In the genomic region with DNA sequence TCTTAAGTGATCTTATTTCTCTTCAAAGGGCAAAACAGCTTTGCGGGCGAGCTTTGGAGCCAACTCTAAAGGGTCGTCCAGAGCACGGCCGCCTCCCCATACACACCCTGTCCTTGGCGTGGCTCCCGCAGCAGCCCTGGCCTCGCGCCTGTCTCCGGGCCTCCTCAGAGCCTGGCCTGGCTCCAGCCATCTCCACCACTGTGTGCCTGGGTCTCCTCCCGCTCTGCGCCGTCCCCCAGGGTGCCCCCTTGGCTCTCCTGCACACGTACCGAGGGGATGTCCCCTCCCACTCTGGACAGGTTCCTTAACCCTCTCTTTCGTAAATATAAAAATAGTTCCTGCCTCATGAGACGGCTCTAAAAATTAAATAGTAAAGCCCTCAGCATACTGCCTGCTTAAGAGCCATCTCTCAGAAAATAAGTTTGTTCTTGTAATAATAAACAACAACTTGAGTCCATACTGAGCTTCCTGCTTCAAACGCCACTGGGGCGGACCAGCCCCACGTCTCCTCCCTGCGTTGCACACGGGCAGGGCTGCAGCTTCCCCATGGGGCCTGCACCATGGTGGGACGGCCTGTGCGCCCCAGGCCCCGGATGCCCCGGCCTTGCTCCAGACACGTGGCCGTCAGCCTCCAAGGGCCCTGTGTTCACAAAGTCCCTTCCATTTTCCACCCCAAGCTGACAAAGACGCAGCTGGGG, we compare ENCODE assay signal across 13 cellular contexts.
A peak's percentile ranks its signal among the peaks of the same experiment; 100 is the strongest.
DNase-seq lines count a peak whose midpoint lies in the region; ATAC-seq, FAIRE-seq and TF ChIP-seq lines count a peak whose summit lies in the region.
"Had no signal": no experiment of that assay in that cellular context is flagged by ENCODE, and none has a peak within 500 bp of the region (broad histone marks: within the 10 kb centered on the region; RNA-seq: fewer than 3 reads in every experiment).

No MANE protein-coding gene starts in this region.

- no peaks in the 10 kb centered on the region for H3K27me3 ChIP-seq in thyroid gland

- no peak for FAIRE-seq in frontal cortex (lab: Jason Lieb, UNC)
- FAIRE-seq in GM12892 (lab: Jason Lieb, UNC), result no peak
- FAIRE-seq: GM12878 had no signal

- no peaks in the 10 kb centered on the region for H3K9me3 ChIP-seq in thyroid gland
- H3K9me3 ChIP-seq: Caco-2 had no signal

- H3K36me3 ChIP-seq in thyroid gland, result no peaks in the 10 kb centered on the region

- peak overlapping the region; percentile 36 for H3K27ac ChIP-seq in VCaP
- H3K27ac ChIP-seq in thyroid gland, result peak overlapping the region; percentile 68 to 92 (median 91)

- H3K4me1 ChIP-seq in thyroid gland, result peaks cover 32 to 43% of the 10 kb centered on the region in 2 donors
- H3K4me1 ChIP-seq: Caco-2 had no signal

- DNase-seq in frontal cortex (ENCODE audit: low spot score in 2 of 2) (peak; percentile 63 to 71), medulla oblongata (ENCODE audit: extremely low spot score) (peak; percentile 77), thyroid gland (peak; percentile 97), GM12892 (ENCODE audit: insufficient read length) (no peak)
- no peak for DNase-seq in activated effector memory CD4-positive, alpha-beta T cell treated with anti-CD3 and anti-CD28 coated beads, Interleukin-2, amount 50 U/mL, for 16 hours
- DNase-seq: Caco-2; glutamatergic neuron; naive thymus-derived CD4-positive, alpha-beta T cell; NCI-H1694 had no signal

- ATAC-seq in GM21529 (IDR thresholded peaks at IDR 0.05; ENCODE audit: unreplicated experiment), result no peak
- ATAC-seq in HG02884 (IDR thresholded peaks at IDR 0.05; ENCODE audit: unreplicated experiment), result no peak
- ATAC-seq: GM12878 had no signal

- 5 to 17% methylated on average over 22 to 24 of the region's 29 CpGs for WGBS in thyroid gland, 2 donors

- intact Hi-C loops in thyroid gland (cut with DNase I), result no loop called here

- TF ChIP-seq CTCF in VCaP (conservative IDR thresholded peaks at IDR 0.05), result no peak
- no peak for TF ChIP-seq CTCF in thyroid gland (IDR thresholded peaks at IDR 0.05)

- H3K4me3 ChIP-seq in thyroid gland (replicated peaks in 1 of 3), result no peak overlapping the region
- H3K4me3 ChIP-seq: GM12878 had no signal

- TF ChIP-seq POLR2A in thyroid gland (IDR thresholded peaks at IDR 0.05) (no peak), GM12892 (IDR thresholded peaks at IDR 0.05; ENCODE audit: low read depth, low read length) (no peak)

Comparison
In these comparisons a context has a peak if more than half of its experiments do, and no peak if none do; other contexts are left out.
1. DNase-seq: peak in frontal cortex (2 of 2), medulla oblongata (single experiment) and thyroid gland (2 of 2); none in GM12892 (single experiment) and activated effector memory CD4-positive, alpha-beta T cell treated with anti-CD3 and anti-CD28 coated beads, Interleukin-2, amount 50 U/mL, for 16 hours (single experiment).